1 cellular context compared by ENCODE assay signal in genomic region chr6:18265099-18265372, GRCh38.
TF ChIP-seq lines count a peak whose summit lies in the region.

No MANE protein-coding gene starts in this region.

TF ChIP-seq in K562, 482 proteins besides CTCF, POLR2A, EP300 and RAD21 (continued from another document):
- TF ChIP-seq, protein P1, sequence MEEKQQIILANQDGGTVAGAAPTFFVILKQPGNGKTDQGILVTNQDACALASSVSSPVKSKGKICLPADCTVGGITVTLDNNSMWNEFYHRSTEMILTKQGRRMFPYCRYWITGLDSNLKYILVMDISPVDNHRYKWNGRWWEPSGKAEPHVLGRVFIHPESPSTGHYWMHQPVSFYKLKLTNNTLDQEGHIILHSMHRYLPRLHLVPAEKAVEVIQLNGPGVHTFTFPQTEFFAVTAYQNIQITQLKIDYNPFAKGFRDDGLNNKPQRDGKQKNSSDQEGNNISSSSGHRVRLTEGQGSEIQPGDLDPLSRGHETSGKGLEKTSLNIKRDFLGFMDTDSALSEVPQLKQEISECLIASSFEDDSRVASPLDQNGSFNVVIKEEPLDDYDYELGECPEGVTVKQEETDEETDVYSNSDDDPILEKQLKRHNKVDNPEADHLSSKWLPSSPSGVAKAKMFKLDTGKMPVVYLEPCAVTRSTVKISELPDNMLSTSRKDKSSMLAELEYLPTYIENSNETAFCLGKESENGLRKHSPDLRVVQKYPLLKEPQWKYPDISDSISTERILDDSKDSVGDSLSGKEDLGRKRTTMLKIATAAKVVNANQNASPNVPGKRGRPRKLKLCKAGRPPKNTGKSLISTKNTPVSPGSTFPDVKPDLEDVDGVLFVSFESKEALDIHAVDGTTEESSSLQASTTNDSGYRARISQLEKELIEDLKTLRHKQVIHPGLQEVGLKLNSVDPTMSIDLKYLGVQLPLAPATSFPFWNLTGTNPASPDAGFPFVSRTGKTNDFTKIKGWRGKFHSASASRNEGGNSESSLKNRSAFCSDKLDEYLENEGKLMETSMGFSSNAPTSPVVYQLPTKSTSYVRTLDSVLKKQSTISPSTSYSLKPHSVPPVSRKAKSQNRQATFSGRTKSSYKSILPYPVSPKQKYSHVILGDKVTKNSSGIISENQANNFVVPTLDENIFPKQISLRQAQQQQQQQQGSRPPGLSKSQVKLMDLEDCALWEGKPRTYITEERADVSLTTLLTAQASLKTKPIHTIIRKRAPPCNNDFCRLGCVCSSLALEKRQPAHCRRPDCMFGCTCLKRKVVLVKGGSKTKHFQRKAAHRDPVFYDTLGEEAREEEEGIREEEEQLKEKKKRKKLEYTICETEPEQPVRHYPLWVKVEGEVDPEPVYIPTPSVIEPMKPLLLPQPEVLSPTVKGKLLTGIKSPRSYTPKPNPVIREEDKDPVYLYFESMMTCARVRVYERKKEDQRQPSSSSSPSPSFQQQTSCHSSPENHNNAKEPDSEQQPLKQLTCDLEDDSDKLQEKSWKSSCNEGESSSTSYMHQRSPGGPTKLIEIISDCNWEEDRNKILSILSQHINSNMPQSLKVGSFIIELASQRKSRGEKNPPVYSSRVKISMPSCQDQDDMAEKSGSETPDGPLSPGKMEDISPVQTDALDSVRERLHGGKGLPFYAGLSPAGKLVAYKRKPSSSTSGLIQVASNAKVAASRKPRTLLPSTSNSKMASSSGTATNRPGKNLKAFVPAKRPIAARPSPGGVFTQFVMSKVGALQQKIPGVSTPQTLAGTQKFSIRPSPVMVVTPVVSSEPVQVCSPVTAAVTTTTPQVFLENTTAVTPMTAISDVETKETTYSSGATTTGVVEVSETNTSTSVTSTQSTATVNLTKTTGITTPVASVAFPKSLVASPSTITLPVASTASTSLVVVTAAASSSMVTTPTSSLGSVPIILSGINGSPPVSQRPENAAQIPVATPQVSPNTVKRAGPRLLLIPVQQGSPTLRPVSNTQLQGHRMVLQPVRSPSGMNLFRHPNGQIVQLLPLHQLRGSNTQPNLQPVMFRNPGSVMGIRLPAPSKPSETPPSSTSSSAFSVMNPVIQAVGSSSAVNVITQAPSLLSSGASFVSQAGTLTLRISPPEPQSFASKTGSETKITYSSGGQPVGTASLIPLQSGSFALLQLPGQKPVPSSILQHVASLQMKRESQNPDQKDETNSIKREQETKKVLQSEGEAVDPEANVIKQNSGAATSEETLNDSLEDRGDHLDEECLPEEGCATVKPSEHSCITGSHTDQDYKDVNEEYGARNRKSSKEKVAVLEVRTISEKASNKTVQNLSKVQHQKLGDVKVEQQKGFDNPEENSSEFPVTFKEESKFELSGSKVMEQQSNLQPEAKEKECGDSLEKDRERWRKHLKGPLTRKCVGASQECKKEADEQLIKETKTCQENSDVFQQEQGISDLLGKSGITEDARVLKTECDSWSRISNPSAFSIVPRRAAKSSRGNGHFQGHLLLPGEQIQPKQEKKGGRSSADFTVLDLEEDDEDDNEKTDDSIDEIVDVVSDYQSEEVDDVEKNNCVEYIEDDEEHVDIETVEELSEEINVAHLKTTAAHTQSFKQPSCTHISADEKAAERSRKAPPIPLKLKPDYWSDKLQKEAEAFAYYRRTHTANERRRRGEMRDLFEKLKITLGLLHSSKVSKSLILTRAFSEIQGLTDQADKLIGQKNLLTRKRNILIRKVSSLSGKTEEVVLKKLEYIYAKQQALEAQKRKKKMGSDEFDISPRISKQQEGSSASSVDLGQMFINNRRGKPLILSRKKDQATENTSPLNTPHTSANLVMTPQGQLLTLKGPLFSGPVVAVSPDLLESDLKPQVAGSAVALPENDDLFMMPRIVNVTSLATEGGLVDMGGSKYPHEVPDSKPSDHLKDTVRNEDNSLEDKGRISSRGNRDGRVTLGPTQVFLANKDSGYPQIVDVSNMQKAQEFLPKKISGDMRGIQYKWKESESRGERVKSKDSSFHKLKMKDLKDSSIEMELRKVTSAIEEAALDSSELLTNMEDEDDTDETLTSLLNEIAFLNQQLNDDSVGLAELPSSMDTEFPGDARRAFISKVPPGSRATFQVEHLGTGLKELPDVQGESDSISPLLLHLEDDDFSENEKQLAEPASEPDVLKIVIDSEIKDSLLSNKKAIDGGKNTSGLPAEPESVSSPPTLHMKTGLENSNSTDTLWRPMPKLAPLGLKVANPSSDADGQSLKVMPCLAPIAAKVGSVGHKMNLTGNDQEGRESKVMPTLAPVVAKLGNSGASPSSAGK (IDR thresholded peaks at IDR 0.05) = no peak
- no peak for TF ChIP-seq RBM34 (IDR thresholded peaks at IDR 0.05; ENCODE audit: borderline replicate concordance, insufficient read depth, low read length)
- no peak for TF ChIP-seq MCM5 (IDR thresholded peaks at IDR 0.05; ENCODE audit: low read depth)
- TF ChIP-seq, protein P2, sequence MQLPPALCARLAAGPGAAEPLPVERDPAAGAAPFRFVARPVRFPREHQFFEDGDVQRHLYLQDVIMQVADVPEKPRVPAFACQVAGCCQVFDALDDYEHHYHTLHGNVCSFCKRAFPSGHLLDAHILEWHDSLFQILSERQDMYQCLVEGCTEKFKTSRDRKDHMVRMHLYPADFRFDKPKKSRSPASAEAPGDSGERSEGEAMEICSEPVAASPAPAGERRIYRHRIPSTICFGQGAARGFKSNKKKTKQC (CRISPR knock-in tag; IDR thresholded peaks at IDR 0.05) = no peak
- TF ChIP-seq HLTF (IDR thresholded peaks at IDR 0.05) = no peak
- TF ChIP-seq ZNF589 (CRISPR knock-in tag; IDR thresholded peaks at IDR 0.05; ENCODE audit: low read depth) = no peak
- 0 out of 2 replicates have a peak, but pooled peaks have one; percentile 7 for TF ChIP-seq TOE1 (IDR thresholded peaks at IDR 0.05; ENCODE audit: borderline replicate concordance)
- no peak for TF ChIP-seq TOE1 (CRISPR knock-in tag; IDR thresholded peaks at IDR 0.05; ENCODE audit: borderline replicate concordance, low read depth)
- no peak for TF ChIP-seq E4F1 (CRISPR knock-in tag; IDR thresholded peaks at IDR 0.05; ENCODE audit: borderline replicate concordance)
- TF ChIP-seq, protein P3, sequence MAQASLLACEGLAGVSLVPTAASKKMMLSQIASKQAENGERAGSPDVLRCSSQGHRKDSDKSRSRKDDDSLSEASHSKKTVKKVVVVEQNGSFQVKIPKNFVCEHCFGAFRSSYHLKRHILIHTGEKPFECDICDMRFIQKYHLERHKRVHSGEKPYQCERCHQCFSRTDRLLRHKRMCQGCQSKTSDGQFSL (CRISPR knock-in tag; IDR thresholded peaks at IDR 0.05) = no peak
- TF ChIP-seq, protein P3 (tag; IDR thresholded peaks at IDR 0.05) = no peak
- no peak for TF ChIP-seq ZNF644 (tag; IDR thresholded peaks at IDR 0.05; ENCODE audit: low read depth)
- no peak for TF ChIP-seq FOXM1 (IDR thresholded peaks at IDR 0.05; ENCODE audit: low read depth)
- TF ChIP-seq FOXM1 (CRISPR knock-in tag; IDR thresholded peaks at IDR 0.05; ENCODE audit: low read depth) = 0 out of 2 replicates have a peak, but pooled peaks have one; percentile 19
- TF ChIP-seq PTTG1 (tag; IDR thresholded peaks at IDR 0.05; ENCODE audit: low read depth) = no peak
- no peak for TF ChIP-seq XRCC3 (IDR thresholded peaks at IDR 0.05)
- no peak for TF ChIP-seq KDM2B (CRISPR knock-in tag; IDR thresholded peaks at IDR 0.05)
- no peak for TF ChIP-seq ZNF24 (IDR thresholded peaks at IDR 0.05)
- TF ChIP-seq KDM1A (IDR thresholded peaks at IDR 0.05) = peak in 1 of 2 experiments; percentile 6; a peak in 1 of 4 replicates
- TF ChIP-seq PCBP1 (IDR thresholded peaks at IDR 0.05; ENCODE audit: low read depth, low read length, poor library complexity, severe bottlenecking) = no peak
- no peak for TF ChIP-seq SIRT6 (IDR thresholded peaks at IDR 0.05; ENCODE audit: low read depth, low read length)
- TF ChIP-seq PBX2 (CRISPR knock-in tag; IDR thresholded peaks at IDR 0.05; ENCODE audit: low read depth) = no peak
- no peak for TF ChIP-seq PBX2 (tag; conservative IDR thresholded peaks at IDR 0.05; ENCODE audit: low read depth)
- TF ChIP-seq NCOA2 (IDR thresholded peaks at IDR 0.05; ENCODE audit: partially characterized antibody in 2 of 2) = no peak
- no peak for TF ChIP-seq CCNT2 (IDR thresholded peaks at IDR 0.05; ENCODE audit: borderline replicate concordance, extremely low read depth, insufficient read length, low read depth, low read length)
- TF ChIP-seq ETS1 (conservative IDR thresholded peaks at IDR 0.05; ENCODE audit: control insufficient read depth, low read depth, low read length) = no peak
